In genomic region chr7:73397936-73398335, GRCh38 we compare ENCODE assay signal across 17 cellular contexts. TPM values are rescaled to one million over a fixed set of nuclear protein-coding genes. Genes with fewer than 3 reads are reported as not detected.
DNase-seq lines count a peak whose midpoint lies in the region; ATAC-seq, FAIRE-seq and TF ChIP-seq lines count a peak whose summit lies in the region.
"Had no signal": no experiment of that assay in that cellular context is flagged by ENCODE, and none has a peak within 500 bp of the region (broad histone marks: within the 10 kb centered on the region; RNA-seq: fewer than 3 reads in every experiment).

No MANE protein-coding gene starts in this region.

- H3K36me3 ChIP-seq in ascending aorta (no peaks in the 10 kb centered on the region), mesendoderm (ENCODE audit: control insufficient read depth, insufficient read depth, low read length) (no peaks in the 10 kb centered on the region), gastrocnemius medialis (no peaks in the 10 kb centered on the region)
- H3K36me3 ChIP-seq: HAP-1 had no signal

- H3K4me3 ChIP-seq in ascending aorta (peak overlapping the region in 1 of 2 donors; percentile 50), mesendoderm (ENCODE audit: low read length) (no peak overlapping the region), gastrocnemius medialis (no peak overlapping the region)
- H3K4me3 ChIP-seq: HAP-1 had no signal

- H3K79me1 ChIP-seq in mesendoderm (ENCODE audit: low read length) = no peaks in the 10 kb centered on the region

- DNase-seq in ELF-1 (ENCODE audit: low read depth, low spot score) (peak; percentile 14), ascending aorta (ENCODE audit: low spot score in 2 of 2) (peak in 1 of 2 donors; percentile 68), mesendoderm (no peak), gastrocnemius medialis (peak; percentile 90 to 91), ecto neural progenitor cell (ENCODE audit: low spot score) (no peak), GM12891 (ENCODE audit: insufficient read length, low spot score) (no peak), NCI-H748 (lab: John Stamatoyannopoulos, UW; ENCODE audit: unreplicated experiment) (no peak)
- DNase-seq: Calu3; CD4-positive, CD25-positive, alpha-beta regulatory T cell; DMS79 treated with DMSO at 0.1 percent for 48 hours; MV-4-11; NCI-H1417 treated with DMSO at 0.1 percent for 48 hours; NCI-H2029 treated with DMSO at 0.1 percent for 48 hours; NCI-H510A had no signal

- no CpG with 5 or more reads among the region's 5 CpGs for WGBS in mesendoderm (ENCODE audit: extremely low coverage, insufficient coverage, low lambda C conversion rate)

- H2AK5ac ChIP-seq in mesendoderm (ENCODE audit: low read length) = no peak overlapping the region

- no peak overlapping the region for H3K18ac ChIP-seq in mesendoderm (ENCODE audit: low read length)

- no peaks in the 10 kb centered on the region for H3K9me3 ChIP-seq in ascending aorta
- H3K9me3 ChIP-seq in gastrocnemius medialis = no peaks in the 10 kb centered on the region
- H3K9me3 ChIP-seq: HAP-1 had no signal

- no peak overlapping the region for H4K8ac ChIP-seq in mesendoderm (ENCODE audit: low read depth, low read length)

- no peak overlapping the region for H2BK120ac ChIP-seq in mesendoderm (ENCODE audit: low read depth, low read length)

- H3K9ac ChIP-seq in mesendoderm (ENCODE audit: low read length) = no peak overlapping the region

- H3K23ac ChIP-seq in mesendoderm (ENCODE audit: low read length) = no peak overlapping the region

- no peak overlapping the region for H3K4ac ChIP-seq in mesendoderm (ENCODE audit: low read depth, low read length)

- TF ChIP-seq CTCF in ascending aorta (IDR thresholded peaks at IDR 0.05) = no peak
- no peak for TF ChIP-seq CTCF in gastrocnemius medialis (IDR thresholded peaks at IDR 0.05 in 4 of 5, conservative IDR thresholded peaks at IDR 0.05 in 1 of 5)

- no peak overlapping the region for H4K5ac ChIP-seq in mesendoderm (ENCODE audit: low read length)

- no peaks in the 10 kb centered on the region for H3K27me3 ChIP-seq in ascending aorta
- no peaks in the 10 kb centered on the region for H3K27me3 ChIP-seq in mesendoderm (ENCODE audit: insufficient read depth, low read length, poor library complexity)
- H3K27me3 ChIP-seq in gastrocnemius medialis = no peaks in the 10 kb centered on the region

- H3K4me2 ChIP-seq in mesendoderm (ENCODE audit: low read length) = no peak overlapping the region

- peak overlapping the region; percentile 67 for H3K56ac ChIP-seq in mesendoderm (ENCODE audit: low read length)

- ATAC-seq in gastrocnemius medialis (peak; percentile 89 to 91), HG03565 (IDR thresholded peaks at IDR 0.05; ENCODE audit: unreplicated experiment) (no peak)

- H2BK15ac ChIP-seq in mesendoderm (replicated peaks; ENCODE audit: low read depth) = no peak overlapping the region

- peaks cover 3 to 5% of the 10 kb centered on the region in 2 donors for H3K4me1 ChIP-seq in ascending aorta
- H3K4me1 ChIP-seq in mesendoderm (ENCODE audit: control insufficient read depth, low read depth, low read length) = peaks cover 2% of the 10 kb centered on the region
- peaks cover 20 to 24% of the 10 kb centered on the region in 2 donors for H3K4me1 ChIP-seq in gastrocnemius medialis
- H3K4me1 ChIP-seq: HAP-1 had no signal

- H2BK5ac ChIP-seq in mesendoderm (ENCODE audit: low read length) = no peak overlapping the region

- intact Hi-C loops in ascending aorta (cut with DNase I) = no loop called here
- intact Hi-C loops in gastrocnemius medialis (cut with DNase I; ENCODE audit: low total_unique reads) = loop anchor here (5.0 kb wide), 3 partner anchors 34 to 159 kb away; partner anchors contain the start of genes BCL7B and FZD9

- no peaks in the 10 kb centered on the region for H3K79me2 ChIP-seq in mesendoderm (ENCODE audit: control insufficient read depth, insufficient read depth, low read length)

- peak; percentile 35 to 39 for TF ChIP-seq POLR2A in gastrocnemius medialis (IDR thresholded peaks at IDR 0.05)
- TF ChIP-seq POLR2A in GM12891 (IDR thresholded peaks at IDR 0.05; ENCODE audit: low read depth, low read length) = no peak

- H3K27ac ChIP-seq in ascending aorta (peak overlapping the region; percentile 38 to 57), mesendoderm (ENCODE audit: low read depth, low read length) (no peak overlapping the region), gastrocnemius medialis (peak overlapping the region; percentile 83 to 97 (median 90))

- in situ Hi-C loops in gastrocnemius medialis (cut with MboI; ENCODE audit: low sequenced_read_pairs in 4 of 4) = no loop called here

- no peak for FAIRE-seq in GM12891 (lab: Jason Lieb, UNC)

TF ChIP-seq in GM12891, 5 proteins besides CTCF, POLR2A, EP300 and RAD21:
- TF ChIP-seq POU2F2 (IDR thresholded peaks at IDR 0.05; ENCODE audit: low read depth, low read length) (no peak), SPI1 (IDR thresholded peaks at IDR 0.05; ENCODE audit: low read depth, low read length) (no peak), POLR2AphosphoS5 (IDR thresholded peaks at IDR 0.05; ENCODE audit: low read depth, low read length) (no peak), PAX5 (IDR thresholded peaks at IDR 0.05; ENCODE audit: insufficient read depth, low read length, severe bottlenecking) (no peak), TAF1 (IDR thresholded peaks at IDR 0.05; ENCODE audit: low read depth, low read length) (no peak)

RNA-seq across cellular contexts. Expression of gene FZD9, which starts 35.6 kb away (rescaled TPM):
- total RNA-seq in ascending aorta = 0.43 TPM
- 1.3 TPM for polyA plus RNA-seq in mesendoderm (2013, experiment 1 of 2)
- polyA plus RNA-seq in mesendoderm (2013, experiment 2 of 2) = 1.1 TPM
- 10 to 100 TPM in 3 of 4 donors, 1 to 10 TPM in 1; 9.1 to 22.0 (median 11.7) TPM for total RNA-seq in gastrocnemius medialis
- 0.05 TPM for polyA plus RNA-seq in GM12891 (2012; ENCODE audit: low read depth, missing spikeins)
- total RNA-seq: CD4-positive, CD25-positive, alpha-beta regulatory T cell; HT1080 had no signal

Comparison
In these comparisons a context has a peak if more than half of its experiments do, and no peak if none do; other contexts are left out.
1. DNase-seq: peak in ELF-1 (single experiment) and gastrocnemius medialis (2 of 2); none in mesendoderm (single experiment), ecto neural progenitor cell (single experiment), GM12891 (single experiment) and NCI-H748 (single experiment).